Comparison of ENCODE assay signal across 20 cellular contexts in genomic region chr1:101162736-101163405, GRCh38.
A peak's percentile ranks its signal among the peaks of the same experiment; 100 is the strongest.
DNase-seq lines count a peak whose midpoint lies in the region; ATAC-seq and TF ChIP-seq lines count a peak whose summit lies in the region.
"Had no signal": no experiment of that assay in that cellular context is flagged by ENCODE, and none has a peak within 500 bp of the region (broad histone marks: within the 10 kb centered on the region; RNA-seq: fewer than 3 reads in every experiment).

No MANE protein-coding gene starts in this region.

- H3K4me3 ChIP-seq in right cardiac atrium (ENCODE audit: low read length) = no peak overlapping the region
- H3K4me3 ChIP-seq in gastroesophageal sphincter = no peak overlapping the region
- H3K4me3 ChIP-seq in uterus = no peak overlapping the region
- H3K4me3 ChIP-seq: GM12878 had no signal

- H3K9me3 Mint-ChIP-seq in stimulated activated naive CD8-positive, alpha-beta T cell treated with anti-CD3 and anti-CD28 coated beads, Interleukin-15, amount 100 ng/mL, for 72 hours = peaks cover 0 to 8% of the 10 kb centered on the region in 2 donors
- H3K9me3 Mint-ChIP-seq in type B pancreatic cell = no peaks in the 10 kb centered on the region
- H3K9me3 Mint-ChIP-seq: CD8-positive, alpha-beta memory T cell; H9 had no signal

- H3K36me3 ChIP-seq in gastroesophageal sphincter (no peaks in the 10 kb centered on the region), uterus (no peaks in the 10 kb centered on the region)

- intact Hi-C loops in right cardiac atrium (cut with DNase I) (no loop called here), left ventricle myocardium superior (cut with micrococcal nuclease) (no loop called here), uterus (cut with DNase I; ENCODE audit: low total_unique reads) (no loop called here)

- peaks cover 29% of the 10 kb centered on the region for H3K4me1 Mint-ChIP-seq in stimulated activated naive CD8-positive, alpha-beta T cell treated with anti-CD3 and anti-CD28 coated beads, Interleukin-15, amount 100 ng/mL, for 72 hours
- no peaks in the 10 kb centered on the region for H3K4me1 Mint-ChIP-seq in type B pancreatic cell (ENCODE audit: unreplicated experiment)

- H3K4me1 ChIP-seq in right cardiac atrium (ENCODE audit: control insufficient read depth, insufficient read depth, low read length) = no peaks in the 10 kb centered on the region
- no peaks in the 10 kb centered on the region for H3K4me1 ChIP-seq in gastroesophageal sphincter
- no peaks in the 10 kb centered on the region for H3K4me1 ChIP-seq in uterus

- TF ChIP-seq POLR2A in gastroesophageal sphincter (IDR thresholded peaks at IDR 0.05) (no peak), uterus (IDR thresholded peaks at IDR 0.05) (no peak)

- H3K27ac Mint-ChIP-seq in stimulated activated naive CD8-positive, alpha-beta T cell treated with anti-CD3 and anti-CD28 coated beads, Interleukin-15, amount 100 ng/mL, for 72 hours = no peak overlapping the region
- H3K27ac Mint-ChIP-seq in type B pancreatic cell = no peak overlapping the region
- H3K27ac Mint-ChIP-seq: CD8-positive, alpha-beta memory T cell; H9 had no signal

- no peaks in the 10 kb centered on the region for H3K36me3 Mint-ChIP-seq in type B pancreatic cell
- H3K36me3 Mint-ChIP-seq: CD8-positive, alpha-beta memory T cell had no signal

- no peak for TF ChIP-seq CTCF in gastroesophageal sphincter (IDR thresholded peaks at IDR 0.05)
- TF ChIP-seq CTCF in uterus (IDR thresholded peaks at IDR 0.05) = no peak
- TF ChIP-seq CTCF in type B pancreatic cell (conservative IDR thresholded peaks at IDR 0.05) = no peak

- H3K9me3 ChIP-seq in right cardiac atrium (ENCODE audit: control insufficient read depth, low read length) (no peaks in the 10 kb centered on the region), gastroesophageal sphincter (no peaks in the 10 kb centered on the region), uterus (no peaks in the 10 kb centered on the region)

- H3K27ac ChIP-seq in right cardiac atrium (ENCODE audit: low read length) = no peak overlapping the region
- peak overlapping the region in 3 of 4 donors; percentile 7 to 52 (median 11) for H3K27ac ChIP-seq in gastroesophageal sphincter
- peak overlapping the region; percentile 4 to 74 for H3K27ac ChIP-seq in uterus

- no peaks in the 10 kb centered on the region for H3K27me3 ChIP-seq in right cardiac atrium (ENCODE audit: control insufficient read depth, insufficient read depth)
- no peaks in the 10 kb centered on the region for H3K27me3 ChIP-seq in gastroesophageal sphincter
- H3K27me3 ChIP-seq in uterus = no peaks in the 10 kb centered on the region

- 66% methylated on average over 3 of the region's 3 CpGs for WGBS in right cardiac atrium
- WGBS in gastroesophageal sphincter (ENCODE audit: low coverage in 1 of 2), 2 donors = 68 to 75% methylated on average over 3 of the region's 3 CpGs

- DNase-seq in right cardiac atrium (no peak), left ventricle myocardium superior (no peak), pulmonary artery endothelial cell (ENCODE audit: low read depth, low spot score) (peak; percentile 92), uterus (peak in 1 of 2 donors; percentile 23), type B pancreatic cell (ENCODE audit: extremely low spot score, unreplicated experiment) (no peak)
- no peak for DNase-seq in stimulated activated naive CD8-positive, alpha-beta T cell treated with anti-CD3 and anti-CD28 coated beads, Interleukin-15, amount 100 ng/mL, for 72 hours
- DNase-seq: C1 segment of cervical spinal cord; CD8-positive, alpha-beta memory T cell; DMS53; EL; H9; KBM-7; NCI-H1105 treated with DMSO at 0.1 percent for 48 hours; NCI-H1694; NCI-H510A; NCI-H748 treated with DMSO at 0.1 percent for 48 hours; SIG-M5 had no signal

- no peak overlapping the region for H3K4me3 Mint-ChIP-seq in stimulated activated naive CD8-positive, alpha-beta T cell treated with anti-CD3 and anti-CD28 coated beads, Interleukin-15, amount 100 ng/mL, for 72 hours
- no peak overlapping the region for H3K4me3 Mint-ChIP-seq in type B pancreatic cell
- H3K4me3 Mint-ChIP-seq: CD8-positive, alpha-beta memory T cell; H9 had no signal

- ATAC-seq in right cardiac atrium (peak; percentile 38 to 75), left ventricle myocardium superior (no peak), gastroesophageal sphincter (no peak), HG03457 (IDR thresholded peaks at IDR 0.05; ENCODE audit: unreplicated experiment) (no peak)
- ATAC-seq in stimulated activated naive CD8-positive, alpha-beta T cell treated with anti-CD3 and anti-CD28 coated beads, Interleukin-15, amount 100 ng/mL, for 72 hours = no peak
- ATAC-seq: GM12878 had no signal

- no peak for TF ChIP-seq EP300 in gastroesophageal sphincter (IDR thresholded peaks at IDR 0.05)

- H3K27me3 Mint-ChIP-seq in stimulated activated naive CD8-positive, alpha-beta T cell treated with anti-CD3 and anti-CD28 coated beads, Interleukin-15, amount 100 ng/mL, for 72 hours = no peaks in the 10 kb centered on the region
- H3K27me3 Mint-ChIP-seq in type B pancreatic cell = peaks cover 2% of the 10 kb centered on the region
- H3K27me3 Mint-ChIP-seq: CD8-positive, alpha-beta memory T cell had no signal

Comparison
In these comparisons a context has a peak if more than half of its experiments do, and no peak if none do; other contexts are left out.
1. ATAC-seq: peak in right cardiac atrium (2 of 2); none in left ventricle myocardium superior (single experiment), gastroesophageal sphincter (single experiment), stimulated activated naive CD8-positive, alpha-beta T cell treated with anti-CD3 and anti-CD28 coated beads, Interleukin-15, amount 100 ng/mL, for 72 hours (single experiment) and HG03457 (single experiment).